ENCODE assay signal across 8 cellular contexts in genomic region chr2:231662028-231662810, GRCh38.
DNase-seq lines count a peak whose midpoint lies in the region; ATAC-seq and TF ChIP-seq lines count a peak whose summit lies in the region.

No MANE protein-coding gene starts in this region.

- no peak for TF ChIP-seq CTCF in LNCaP clone FGC (IDR thresholded peaks at IDR 0.05; ENCODE audit: control insufficient read depth, extremely low read depth, insufficient read depth)
- TF ChIP-seq CTCF in retinal pigment epithelial cell (conservative IDR thresholded peaks at IDR 0.05; ENCODE audit: low read depth, low read length): no peak

- H3K4me3 ChIP-seq in LNCaP clone FGC (ENCODE audit: low read depth, low read length): peak overlapping the region; percentile 32
- H3K4me3 ChIP-seq in retinal pigment epithelial cell (ENCODE audit: low read length): peak overlapping the region; percentile 31

- ATAC-seq in GM21786 (IDR thresholded peaks at IDR 0.05; ENCODE audit: unreplicated experiment): peak; percentile 56

- peak; percentile 99 for DNase-seq in ELF-1 (ENCODE audit: low read depth, low spot score)
- peak; percentile 76 for DNase-seq in LNCaP clone FGC (ENCODE audit: low read depth)
- DNase-seq in T1000 (lab: John Stamatoyannopoulos, UW): peak; percentile 96
- peak; percentile 98 for DNase-seq in astrocyte of the hippocampus (ENCODE audit: low read depth, low spot score)
- peak; percentile 90 to 93 for DNase-seq in hippocampal formation (lab: John Stamatoyannopoulos, UW)
- DNase-seq in retinal pigment epithelial cell (ENCODE audit: low read depth): peak; percentile 89
- no peak for DNase-seq in NCI-H510A treated with DMSO at 0.1 percent for 48 hours (lab: John Stamatoyannopoulos, UW)
